14 cellular contexts compared by ENCODE assay signal in genomic region chr1:200861937-200862647, GRCh38. TPM values are rescaled to one million over a fixed set of nuclear protein-coding genes. Genes with fewer than 3 reads are reported as not detected.
DNase-seq lines count a peak whose midpoint lies in the region; ATAC-seq and TF ChIP-seq lines count a peak whose summit lies in the region.
"Had no signal": no experiment of that assay in that cellular context is flagged by ENCODE, and none has a peak within 500 bp of the region (broad histone marks: within the 10 kb centered on the region; RNA-seq: fewer than 3 reads in every experiment).

No MANE protein-coding gene starts in this region.

- no peaks in the 10 kb centered on the region for H3K36me3 Mint-ChIP-seq in CD8-positive, alpha-beta T cell
- H3K36me3 Mint-ChIP-seq in central memory CD8-positive, alpha-beta T cell (ENCODE audit: insufficient read depth), result no peaks in the 10 kb centered on the region

- POLR2A ChIA-PET in CD8-positive, alpha-beta T cell (lab: Charles Lee), result interaction anchor here (0.6 kb wide), 2 partner anchors 89 to 95 kb away, joined by 4 to 6 read pairs; no protein-coding TSS in a partner anchor

- H3K36me3 ChIP-seq in CD8-positive, alpha-beta T cell (ENCODE audit: insufficient read depth, low read length), result no peaks in the 10 kb centered on the region
- H3K36me3 ChIP-seq in Peyer's patch, result peaks cover 0 to 9% (median 0%) of the 10 kb centered on the region in 3 donors

- H3K9me3 Mint-ChIP-seq in CD8-positive, alpha-beta T cell, result no peaks in the 10 kb centered on the region
- no peaks in the 10 kb centered on the region for H3K9me3 Mint-ChIP-seq in central memory CD8-positive, alpha-beta T cell

- no peak overlapping the region for H3K27ac ChIP-seq in CD8-positive, alpha-beta T cell (ENCODE audit: low read depth, low read length)
- no peak overlapping the region for H3K27ac ChIP-seq in Peyer's patch
- H3K27ac ChIP-seq: adrenal gland, hepatocyte, SJSA1 had no signal

- peak overlapping the region; percentile 63 for H3K27ac Mint-ChIP-seq in CD8-positive, alpha-beta T cell
- H3K27ac Mint-ChIP-seq in central memory CD8-positive, alpha-beta T cell (ENCODE audit: low read depth), result peak overlapping the region; percentile 86

- no peaks in the 10 kb centered on the region for H3K4me1 ChIP-seq in CD8-positive, alpha-beta T cell (ENCODE audit: insufficient read depth, low read length)
- H3K4me1 ChIP-seq in Peyer's patch, result no peaks in the 10 kb centered on the region

- no peak for TF ChIP-seq POLR2A in Peyer's patch (IDR thresholded peaks at IDR 0.05)
- TF ChIP-seq POLR2A in GM18505 (IDR thresholded peaks at IDR 0.05; ENCODE audit: borderline replicate concordance, extremely low read depth, insufficient read depth, insufficient read length), result no peak

- no peak overlapping the region for H3K4me3 Mint-ChIP-seq in CD8-positive, alpha-beta T cell
- H3K4me3 Mint-ChIP-seq in central memory CD8-positive, alpha-beta T cell, result peak overlapping the region; percentile 43

- peak; percentile 54 for ATAC-seq in CD8-positive, alpha-beta T cell
- ATAC-seq in GM18498 (IDR thresholded peaks at IDR 0.05; ENCODE audit: unreplicated experiment) (peak; percentile 28), GM18505 (IDR thresholded peaks at IDR 0.05; ENCODE audit: unreplicated experiment) (no peak), GM21447 (IDR thresholded peaks at IDR 0.05; ENCODE audit: unreplicated experiment) (no peak)
- ATAC-seq in central memory CD8-positive, alpha-beta T cell (replicated peaks; ENCODE audit: extremely low read depth, poor library complexity, severe bottlenecking), result peak; percentile 77
- ATAC-seq: right cardiac atrium had no signal

- no peak for TF ChIP-seq CTCF in CD8-positive, alpha-beta T cell (IDR thresholded peaks at IDR 0.05)
- TF ChIP-seq CTCF in Peyer's patch (IDR thresholded peaks at IDR 0.05), result no peak

- H3K9me3 ChIP-seq in CD8-positive, alpha-beta T cell (ENCODE audit: low read length), result no peaks in the 10 kb centered on the region
- H3K9me3 ChIP-seq in Peyer's patch, result no peaks in the 10 kb centered on the region
- H3K9me3 ChIP-seq: adrenal gland, SJSA1 had no signal

- H3K27me3 ChIP-seq in CD8-positive, alpha-beta T cell (ENCODE audit: insufficient read depth, low read length), result no peaks in the 10 kb centered on the region
- H3K27me3 ChIP-seq in Peyer's patch, result no peaks in the 10 kb centered on the region
- H3K27me3 ChIP-seq: adrenal gland, hepatocyte, SJSA1 had no signal

- CTCF ChIA-PET in CD8-positive, alpha-beta T cell (lab: Charles Lee), result no interaction called here

- intact Hi-C loops in CD8-positive, alpha-beta T cell (cut with DNase I, micrococcal nuclease), result no loop called here

- H3K27me3 Mint-ChIP-seq in CD8-positive, alpha-beta T cell (ENCODE audit: low read depth), result no peaks in the 10 kb centered on the region
- no peaks in the 10 kb centered on the region for H3K27me3 Mint-ChIP-seq in central memory CD8-positive, alpha-beta T cell

- DNase-seq in CD8-positive, alpha-beta T cell, result no peak
- DNase-seq in MV-4-11 (lab: John Stamatoyannopoulos, UW), result peak; percentile 73
- DNase-seq in central memory CD8-positive, alpha-beta T cell (ENCODE audit: low spot score in 2 of 2), result no peak
- no peak for DNase-seq in Peyer's patch
- no peak for DNase-seq in DMS53 treated with DMSO at 0.1 percent for 48 hours (lab: John Stamatoyannopoulos, UW; ENCODE audit: unreplicated experiment)
- DNase-seq: adrenal gland, erythroblast, IMR-90, right cardiac atrium had no signal

- no peak overlapping the region for H3K4me3 ChIP-seq in CD8-positive, alpha-beta T cell (ENCODE audit: low read depth, low read length)
- no peak overlapping the region for H3K4me3 ChIP-seq in Peyer's patch
- H3K4me3 ChIP-seq: adrenal gland, hepatocyte, SJSA1 had no signal

- peaks cover 19% of the 10 kb centered on the region for H3K4me1 Mint-ChIP-seq in CD8-positive, alpha-beta T cell (ENCODE audit: low read depth)
- peaks cover 26% of the 10 kb centered on the region for H3K4me1 Mint-ChIP-seq in central memory CD8-positive, alpha-beta T cell

RNA-seq across cellular contexts. Expression of gene GPR25, which starts 10.7 kb away (rescaled TPM):
- 1 to 10 TPM in 1 of 2 experiments, under 1 TPM in 1; 0.83 to 1.7 TPM for total RNA-seq in CD8-positive, alpha-beta T cell
- total RNA-seq in Peyer's patch, result not detected
- total RNA-seq: hepatocyte, IMR-90, right cardiac atrium, SJSA1 had no signal

RNA-seq across cellular contexts. Expression of gene INAVA, which starts 32.6 kb away (rescaled TPM):
- not detected for total RNA-seq in CD8-positive, alpha-beta T cell
- 100 to 1,000 TPM in 3 of 4 donors, 10 to 100 TPM in 1; 33.8 to 492 (median 332) TPM for total RNA-seq in Peyer's patch
- total RNA-seq: right cardiac atrium had no signal

Comparison
In these comparisons a context has a peak if more than half of its experiments do, and no peak if none do; other contexts are left out.
1. ATAC-seq: peak in CD8-positive, alpha-beta T cell (single experiment), GM18498 (single experiment) and central memory CD8-positive, alpha-beta T cell (single experiment); none in GM18505 (single experiment) and GM21447 (single experiment).
2. RNA of gene INAVA, which starts 32.6 kb away (total RNA-seq): 33.8 to 492 TPM in Peyer's patch; not detected in CD8-positive, alpha-beta T cell; every median in the first group is over 10 times any median in the second.